In the genomic region with DNA sequence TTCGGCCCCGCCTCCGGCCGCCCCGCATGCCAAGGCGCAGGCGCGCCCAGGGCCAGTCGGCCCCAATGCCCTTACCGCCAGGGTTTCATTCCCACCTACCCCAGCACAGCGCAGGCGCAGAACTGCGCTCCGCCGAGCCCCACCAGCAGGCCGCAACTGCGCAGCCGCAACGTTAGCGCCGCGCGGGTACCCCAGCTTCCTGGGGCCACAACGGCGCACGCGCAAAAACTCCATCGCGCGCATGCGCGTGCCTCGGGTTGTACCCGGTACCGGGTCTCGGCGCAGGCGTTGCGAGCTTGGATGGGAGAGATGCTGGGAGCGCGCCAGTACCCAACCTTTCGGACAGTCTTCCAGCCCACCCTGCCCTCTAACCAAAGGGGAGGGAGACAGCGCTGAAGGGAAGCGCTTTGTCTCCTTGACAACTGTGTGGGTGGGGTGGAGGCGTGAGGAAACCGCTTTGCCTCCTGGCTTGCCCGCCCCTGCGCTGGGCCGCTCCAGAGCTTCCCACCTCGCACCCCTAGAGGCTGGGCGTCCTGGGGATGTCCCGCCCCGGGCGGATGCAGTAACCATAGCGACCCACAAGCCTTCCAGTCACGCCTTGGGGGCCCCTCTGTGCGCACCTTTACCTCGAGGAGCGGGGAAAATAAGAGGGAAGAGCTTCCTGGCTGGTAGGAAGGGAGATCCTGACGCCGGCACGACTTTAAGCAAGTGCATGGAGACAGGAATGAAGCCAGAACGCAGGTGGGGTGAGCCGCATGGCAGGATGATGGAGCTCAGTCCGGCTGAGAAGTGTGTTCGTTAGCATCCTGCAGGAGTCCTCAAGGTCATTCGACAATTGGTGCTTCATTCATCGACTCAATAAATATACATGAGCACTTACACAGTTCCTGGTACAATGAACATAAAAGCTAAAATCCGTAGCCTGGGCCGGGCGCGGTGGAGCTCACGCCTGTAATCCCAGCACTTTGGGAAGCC, we compare ENCODE assay signal across 8 cellular contexts. TPM values are rescaled to one million over a fixed set of nuclear protein-coding genes. Genes with fewer than 3 reads are reported as not detected.
DNase-seq lines count a peak whose midpoint lies in the region; TF ChIP-seq lines count a peak whose summit lies in the region.

No MANE protein-coding gene starts in this region.

- H3K4me1 Mint-ChIP-seq in neural progenitor cell: peaks cover 23% of the 10 kb centered on the region

- peak overlapping the region; percentile 99 for H2AFZ ChIP-seq in MM.1S (ENCODE audit: low read length)
- H2AFZ ChIP-seq in neural progenitor cell (replicated peaks): peak overlapping the region; percentile 81

- H3K4me3 Mint-ChIP-seq in neural progenitor cell: peak overlapping the region; percentile 93

- H3K4me2 ChIP-seq in MM.1S (ENCODE audit: low read depth, low read length) (peak overlapping the region; percentile 100), neural progenitor cell (peak overlapping the region; percentile 90)

- H3K36me3 ChIP-seq in MM.1S (replicated peaks; ENCODE audit: insufficient read depth, low read length) (no peaks in the 10 kb centered on the region), neural progenitor cell (no peaks in the 10 kb centered on the region), stomach smooth muscle (ENCODE audit: control insufficient read depth in 2 of 2, insufficient read depth in 2 of 2, low read length in 2 of 2) (peaks cover 10 to 11% of the 10 kb centered on the region in 2 donors)

- no peaks in the 10 kb centered on the region for H3K9me3 Mint-ChIP-seq in neural progenitor cell

- H4K20me1 ChIP-seq in MM.1S (ENCODE audit: insufficient read depth, low read length) (no peaks in the 10 kb centered on the region), neural progenitor cell (ENCODE audit: low read depth) (peaks cover 22% of the 10 kb centered on the region)

- H3K9ac ChIP-seq in MM.1S (ENCODE audit: low read length): peak overlapping the region; percentile 57; the same call in 1 of the 2 replicates
- H3K9ac ChIP-seq in neural progenitor cell: peak overlapping the region; percentile 22
- H3K9ac ChIP-seq in stomach smooth muscle (ENCODE audit: low read length in 2 of 2): peak overlapping the region; percentile 64 to 70

- H3K27ac Mint-ChIP-seq in neural progenitor cell: no peak overlapping the region

- H3K9me2 ChIP-seq in MM.1S (replicated peaks; ENCODE audit: insufficient read depth, low read length): no peaks in the 10 kb centered on the region

- H3K27me3 ChIP-seq in MM.1S (replicated peaks; ENCODE audit: insufficient read depth, low read length) (peaks cover 10% of the 10 kb centered on the region), neural progenitor cell (peaks cover 26% of the 10 kb centered on the region), stomach smooth muscle (ENCODE audit: control insufficient read depth in 1 of 2, insufficient read depth in 2 of 2, low read length in 2 of 2) (no peaks in the 10 kb centered on the region)

- H3F3A ChIP-seq in MM.1S (ENCODE audit: insufficient read depth, low read length): peaks cover 7% of the 10 kb centered on the region
- peaks cover 27% of the 10 kb centered on the region for H3F3A ChIP-seq in neural progenitor cell (ENCODE audit: low read depth)

- TF ChIP-seq CTCF in MM.1S (IDR thresholded peaks at IDR 0.05; ENCODE audit: low read length) (no peak), foreskin fibroblast (IDR thresholded peaks at IDR 0.05; ENCODE audit: low read depth, low read length) (no peak), neural progenitor cell (IDR thresholded peaks at IDR 0.05) (peak; percentile 19)

- peak; percentile 96 for DNase-seq in GDM1 (lab: John Stamatoyannopoulos, UW)
- peak; percentile 92 for DNase-seq in HCEC 1CT
- DNase-seq in MM.1S: peak; percentile 98
- DNase-seq in SHP77 treated with DMSO at 0.1 percent for 48 hours (lab: John Stamatoyannopoulos, UW): peak; percentile 91
- DNase-seq in activated gamma-delta T cell treated with Interleukin-2 at 50 U/mL for 16 hours: peak; percentile 99
- peak; percentile 96 to 99 for DNase-seq in foreskin fibroblast
- peak; percentile 99 for DNase-seq in neural progenitor cell (ENCODE audit: low spot score)

- peaks cover 4% of the 10 kb centered on the region for H3K4me1 ChIP-seq in MM.1S (ENCODE audit: low read length)
- peaks cover 6% of the 10 kb centered on the region for H3K4me1 ChIP-seq in neural progenitor cell
- H3K4me1 ChIP-seq in stomach smooth muscle (ENCODE audit: control insufficient read depth, insufficient read depth, low read length): peaks cover 20% of the 10 kb centered on the region

- H3K4me3 ChIP-seq in MM.1S (ENCODE audit: low read length): peak overlapping the region; percentile 97
- peak overlapping the region; percentile 92 to 94 for H3K4me3 ChIP-seq in foreskin fibroblast (ENCODE audit: low read depth in 1 of 2, low read length in 2 of 2)
- H3K4me3 ChIP-seq in neural progenitor cell: peak overlapping the region; percentile 68
- H3K4me3 ChIP-seq in stomach smooth muscle (ENCODE audit: low read length in 2 of 2): peak overlapping the region; percentile 93 to 96

- H3K36me3 Mint-ChIP-seq in neural progenitor cell: peaks cover 19% of the 10 kb centered on the region

- no peaks in the 10 kb centered on the region for H3K79me2 ChIP-seq in MM.1S (ENCODE audit: low read length)
- H3K79me2 ChIP-seq in neural progenitor cell (ENCODE audit: low read depth): no peaks in the 10 kb centered on the region

- H3K9me3 ChIP-seq in MM.1S (replicated peaks; ENCODE audit: insufficient read depth, low read length) (no peaks in the 10 kb centered on the region), neural progenitor cell (ENCODE audit: low read depth) (no peaks in the 10 kb centered on the region), stomach smooth muscle (ENCODE audit: control insufficient read depth in 2 of 2, low read length in 2 of 2) (no peaks in the 10 kb centered on the region)

- H3K27me3 Mint-ChIP-seq in neural progenitor cell (ENCODE audit: insufficient read depth, low read depth): peaks cover 9% of the 10 kb centered on the region

- H3K27ac ChIP-seq in MM.1S (ENCODE audit: low read length) (peak overlapping the region; percentile 54; the same call in 1 of the 2 replicates), neural progenitor cell (no peak overlapping the region), stomach smooth muscle (ENCODE audit: low read length) (peak overlapping the region; percentile 69)

RNA-seq across cellular contexts. Expression of a gene that starts 0.5 kb away (rescaled TPM):
- total RNA-seq in neural progenitor cell (ENCODE audit: low replicate concordance): 0.07 and 1.9 TPM in 2 replicates

RNA-seq across cellular contexts. Expression of a gene that starts 11.6 kb away (rescaled TPM):
- not detected in 2 replicates for total RNA-seq in neural progenitor cell (ENCODE audit: low replicate concordance)

RNA-seq across cellular contexts. Expression of a gene that starts 17.0 kb away (rescaled TPM):
- 9.8 and 34.5 TPM in 2 replicates for total RNA-seq in neural progenitor cell (ENCODE audit: low replicate concordance)

RNA-seq across cellular contexts. Expression of a gene that starts 38.8 kb away (rescaled TPM):
- total RNA-seq in neural progenitor cell (ENCODE audit: low replicate concordance): 7.3 and 8.4 TPM in 2 replicates

RNA-seq across cellular contexts. Expression of a gene that starts 40.0 kb away (rescaled TPM):
- total RNA-seq in neural progenitor cell (ENCODE audit: low replicate concordance): 38.3 and 65.7 TPM in 2 replicates
